Comparison of ENCODE assay signal across 10 cellular contexts in the genomic region with DNA sequence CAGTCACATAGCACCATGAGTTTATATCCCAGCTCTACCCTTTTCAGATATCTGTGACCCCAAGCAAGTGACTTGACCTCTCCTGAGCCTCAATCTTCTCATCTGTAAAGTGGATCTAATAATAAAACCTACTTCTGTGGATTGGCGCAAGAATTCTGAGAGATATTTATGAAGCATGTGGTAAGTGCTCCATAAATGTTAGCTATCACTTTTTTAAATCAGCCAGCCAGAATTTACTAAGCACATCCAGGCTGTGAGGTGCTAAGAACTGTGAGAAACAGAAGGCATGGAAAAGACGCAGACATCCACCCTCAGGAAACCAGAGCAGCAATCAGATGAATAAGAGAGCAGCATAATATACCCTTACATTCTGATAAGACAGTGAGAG. TPM values are rescaled to one million over a fixed set of nuclear protein-coding genes. Genes with fewer than 3 reads are reported as not detected.
A peak's percentile ranks its signal among the peaks of the same experiment; 100 is the strongest.
DNase-seq lines count a peak whose midpoint lies in the region; ATAC-seq and TF ChIP-seq lines count a peak whose summit lies in the region.
"Had no signal": no experiment of that assay in that cellular context is flagged by ENCODE, and none has a peak within 500 bp of the region (broad histone marks: within the 10 kb centered on the region; RNA-seq: fewer than 3 reads in every experiment).

No MANE protein-coding gene starts in this region.

- CTCF ChIA-PET in HCT116 (lab: Charles Lee), result no interaction called here
- CTCF ChIA-PET in SK-N-SH (lab: Yijun Ruan, JAX), result interaction anchor here (1.2 kb wide), 1 partner anchor 10 kb away, joined by 3 read pairs; no protein-coding TSS in a partner anchor

- H3K27ac Mint-ChIP-seq in CD14-positive monocyte, result no peak overlapping the region
- H3K27ac Mint-ChIP-seq in T-helper 2 cell treated with Interferon-gamma antibody and Interleukin-4, amounts not matched to agents 5 μg/mL and 100 μg/mL, for 36 hours, result no peak overlapping the region
- H3K27ac Mint-ChIP-seq: activated CD8-positive, alpha-beta memory T cell treated with anti-CD3 and anti-CD28 coated beads, Interleukin-2, amount 10 ng/mL, durations not matched to agents 7 days and 5 days; progenitor cell of endocrine pancreas had no signal

- H3K4me3 ChIP-seq in HCT116 (replicated peaks in 1 of 2; ENCODE audit: low read depth in 1 of 2, low read length in 2 of 2) (peak overlapping the region; percentile 89 to 94), SK-N-SH (ENCODE audit: low read depth in 2 of 2, low read length in 1 of 2) (peak overlapping the region; percentile 79 to 84), left ventricle myocardium inferior (peak overlapping the region; percentile 73), spleen (peak overlapping the region; percentile 33 to 79 (median 56))

- H3K36me3 ChIP-seq in HCT116 (ENCODE audit: control insufficient read depth in 1 of 2, insufficient read depth in 2 of 2, low read length in 2 of 2) (0 out of 4 replicates have a peak, but pooled peaks cover 2 to 3% of the 10 kb centered on the region in 2 experiments), SK-N-SH (replicated peaks in 1 of 2; ENCODE audit: control insufficient read depth in 1 of 2, insufficient read depth in 2 of 2, low read length in 1 of 2) (no peaks in the 10 kb centered on the region), left ventricle myocardium inferior (no peaks in the 10 kb centered on the region), spleen (no peaks in the 10 kb centered on the region)

- H3K27me3 Mint-ChIP-seq in CD14-positive monocyte (ENCODE audit: low read depth in 3 of 3), result peaks cover 0 to 2% (median 0%) of the 10 kb centered on the region in 3 donors
- no peaks in the 10 kb centered on the region for H3K27me3 Mint-ChIP-seq in T-helper 2 cell treated with Interferon-gamma antibody and Interleukin-4, amounts not matched to agents 5 μg/mL and 100 μg/mL, for 36 hours (ENCODE audit: low read depth)
- H3K27me3 Mint-ChIP-seq: activated CD8-positive, alpha-beta memory T cell treated with anti-CD3 and anti-CD28 coated beads, Interleukin-2, amount 10 ng/mL, durations not matched to agents 7 days and 5 days; progenitor cell of endocrine pancreas had no signal

- H3K9me2 ChIP-seq in HCT116 (ENCODE audit: insufficient read depth) (no peaks in the 10 kb centered on the region), SK-N-SH (no peaks in the 10 kb centered on the region)

- no peak for TF ChIP-seq CTCF in HCT116 (IDR thresholded peaks at IDR 0.05 in 2 of 3, conservative IDR thresholded peaks at IDR 0.05 in 1 of 3; ENCODE audit: borderline replicate concordance in 1 of 3, insufficient read depth in 1 of 3, low read depth in 2 of 3, low read length in 2 of 3)
- TF ChIP-seq CTCF in SK-N-SH (IDR thresholded peaks at IDR 0.05), result no peak
- TF ChIP-seq CTCF in left ventricle myocardium inferior (IDR thresholded peaks at IDR 0.05; ENCODE audit: borderline replicate concordance), result no peak
- TF ChIP-seq CTCF in spleen (IDR thresholded peaks at IDR 0.05 in 8 of 11, conservative IDR thresholded peaks at IDR 0.05 in 3 of 11), result no peak
- no peak for TF ChIP-seq CTCF in CD14-positive monocyte (IDR thresholded peaks at IDR 0.05)

- 42% methylated on average over 2 of the region's 2 CpGs for WGBS in SK-N-SH (ENCODE audit: low lambda C conversion rate)
- 47 to 57% (median 53%) methylated on average over 2 of the region's 2 CpGs for WGBS in spleen, 5 donors

- peaks cover 12 to 22% of the 10 kb centered on the region in 2 experiments for H3K4me1 ChIP-seq in HCT116 (ENCODE audit: control insufficient read depth in 1 of 2, insufficient read depth in 2 of 2, low read length in 2 of 2)
- peaks cover 3 to 10% of the 10 kb centered on the region in 2 experiments; a peak in 3 of 4 replicates for H3K4me1 ChIP-seq in SK-N-SH (ENCODE audit: control insufficient read depth in 1 of 2, insufficient read depth in 2 of 2, low read depth in 1 of 2, low read length in 1 of 2)
- H3K4me1 ChIP-seq in left ventricle myocardium inferior, result peaks cover 21% of the 10 kb centered on the region
- H3K4me1 ChIP-seq in spleen, result peaks cover 13 to 42% (median 23%) of the 10 kb centered on the region in 6 donors

- H3K79me2 ChIP-seq in HCT116 (ENCODE audit: insufficient read depth, low read length) (peaks cover 10% of the 10 kb centered on the region; the same call in 1 of the 2 replicates), SK-N-SH (ENCODE audit: insufficient read depth) (peaks cover 9% of the 10 kb centered on the region; the same call in 1 of the 2 replicates)

- DNase-seq in HCT116 (ENCODE audit: low read depth, low spot score), result no peak
- DNase-seq in SK-N-SH, result no peak
- DNase-seq in left ventricle myocardium inferior, result no peak
- no peak for DNase-seq in spleen
- no peak for DNase-seq in NCI-H2081 treated with DMSO at 0.1 percent for 48 hours (lab: John Stamatoyannopoulos, UW)
- no peak for DNase-seq in CD14-positive monocyte (ENCODE audit: low spot score)
- no peak for DNase-seq in T-helper 2 cell treated with Interferon-gamma antibody and Interleukin-4, amounts not matched to agents 5 μg/mL and 100 μg/mL, for 36 hours (ENCODE audit: low spot score)
- no peak for DNase-seq in CD1c-positive myeloid dendritic cell (ENCODE audit: extremely low spot score)

- H3K27ac ChIP-seq in HCT116 (ENCODE audit: low read depth, low read length) (peak overlapping the region; percentile 80), SK-N-SH (ENCODE audit: low read depth in 2 of 2, low read length in 1 of 2) (peak overlapping the region; percentile 55 to 73; a peak in 3 of 4 replicates), left ventricle myocardium inferior (replicated peaks) (peak overlapping the region; percentile 84), spleen (peak overlapping the region in 7 of 8 donors; percentile 72 to 86 (median 76))

- H3K27me3 ChIP-seq in HCT116 (ENCODE audit: insufficient read depth, low read length) (no peaks in the 10 kb centered on the region), SK-N-SH (ENCODE audit: insufficient read depth) (no peaks in the 10 kb centered on the region), left ventricle myocardium inferior (ENCODE audit: low read depth) (no peaks in the 10 kb centered on the region), spleen (replicated peaks in 1 of 7) (no peaks in the 10 kb centered on the region)

- no peak; the same call in 1 of the 2 replicates for ATAC-seq in HCT116

- H3K9ac ChIP-seq in HCT116 (ENCODE audit: low read length) (peak overlapping the region; percentile 94), SK-N-SH (peak overlapping the region; percentile 78)

- RAD21 ChIA-PET in HCT116 (lab: Charles Lee; ENCODE audit: low non-redundant PET in 1 of 2, low total read pairs in 2 of 2, uncharacterized antibody in 2 of 2, unreplicated experiment in 2 of 2), result no interaction called here

- TF ChIP-seq EP300 in SK-N-SH (IDR thresholded peaks at IDR 0.05; ENCODE audit: borderline replicate concordance in 1 of 2, low read depth in 1 of 2, low read length in 1 of 2), result no peak

- TF ChIP-seq RAD21 in HCT116 (IDR thresholded peaks at IDR 0.05; ENCODE audit: low read depth) (no peak), SK-N-SH (IDR thresholded peaks at IDR 0.05; ENCODE audit: low read length) (no peak)

- peaks cover 0 to 5% (median 0%) of the 10 kb centered on the region in 7 donors for H3K9me3 Mint-ChIP-seq in CD14-positive monocyte
- no peaks in the 10 kb centered on the region for H3K9me3 Mint-ChIP-seq in T-helper 2 cell treated with Interferon-gamma antibody and Interleukin-4, amounts not matched to agents 5 μg/mL and 100 μg/mL, for 36 hours

- H2AFZ ChIP-seq in HCT116 (ENCODE audit: low read depth, low read length, poor library complexity, severe bottlenecking), result peak overlapping the region; percentile 53
- peak overlapping the region; percentile 89 for H2AFZ ChIP-seq in SK-N-SH (ENCODE audit: low read depth)

- no peaks in the 10 kb centered on the region for H3K36me3 Mint-ChIP-seq in CD14-positive monocyte
- H3K36me3 Mint-ChIP-seq in T-helper 2 cell treated with Interferon-gamma antibody and Interleukin-4, amounts not matched to agents 5 μg/mL and 100 μg/mL, for 36 hours (ENCODE audit: low read depth), result peaks cover 6% of the 10 kb centered on the region

- H3K4me2 ChIP-seq in HCT116 (ENCODE audit: low read length) (peak overlapping the region; percentile 92), SK-N-SH (peak overlapping the region; percentile 87)

- no peak overlapping the region for H3K4me3 Mint-ChIP-seq in CD14-positive monocyte
- H3K4me3 Mint-ChIP-seq in T-helper 2 cell treated with Interferon-gamma antibody and Interleukin-4, amounts not matched to agents 5 μg/mL and 100 μg/mL, for 36 hours, result no peak overlapping the region
- H3K4me3 Mint-ChIP-seq: activated CD8-positive, alpha-beta memory T cell treated with anti-CD3 and anti-CD28 coated beads, Interleukin-2, amount 10 ng/mL, durations not matched to agents 7 days and 5 days had no signal

- H3K4me1 Mint-ChIP-seq in CD14-positive monocyte, result peaks cover 12% of the 10 kb centered on the region
- peaks cover 19% of the 10 kb centered on the region for H3K4me1 Mint-ChIP-seq in T-helper 2 cell treated with Interferon-gamma antibody and Interleukin-4, amounts not matched to agents 5 μg/mL and 100 μg/mL, for 36 hours (ENCODE audit: low read depth)

- H4K20me1 ChIP-seq in HCT116 (ENCODE audit: insufficient read depth) (no peaks in the 10 kb centered on the region), SK-N-SH (ENCODE audit: insufficient read depth) (no peaks in the 10 kb centered on the region)

- no peaks in the 10 kb centered on the region for H3F3A ChIP-seq in SK-N-SH (replicated peaks; ENCODE audit: insufficient read depth)

- no peak for TF ChIP-seq POLR2A in HCT116 (IDR thresholded peaks at IDR 0.05; ENCODE audit: borderline replicate concordance, extremely low read depth, insufficient read depth, insufficient read length)
- no peak for TF ChIP-seq POLR2A in spleen (IDR thresholded peaks at IDR 0.05)

- POLR2A ChIA-PET in HCT116 (lab: Charles Lee), result no interaction called here
- POLR2A ChIA-PET in SK-N-SH (lab: Yijun Ruan, JAX), result no interaction called here

- intact Hi-C loops in HCT116 (cut with micrococcal nuclease) (no loop called here), left ventricle myocardium inferior (cut with micrococcal nuclease) (no loop called here), spleen (cut with DNase I; ENCODE audit: low total_unique reads) (loop anchor here (5.0 kb wide), 1 partner anchor 38 kb away; a partner anchor contains a TSS), CD14-positive monocyte (cut with micrococcal nuclease) (no loop called here)

- H3K9me3 ChIP-seq in HCT116 (ENCODE audit: control insufficient read depth in 1 of 2, insufficient read depth in 1 of 2, low read depth in 1 of 2, low read length in 2 of 2), result no peaks in the 10 kb centered on the region; a peak in 1 of 4 replicates
- H3K9me3 ChIP-seq in SK-N-SH, result no peaks in the 10 kb centered on the region
- H3K9me3 ChIP-seq in left ventricle myocardium inferior (replicated peaks), result no peaks in the 10 kb centered on the region
- no peaks in the 10 kb centered on the region for H3K9me3 ChIP-seq in spleen

- BruUV-seq in HCT116 (replicated peaks; lab: Mats Ljungman, UMichigan), result TSS peak; percentile 70

RNA-seq across cellular contexts. Expression of a gene that starts 0.9 kb away (rescaled TPM):
- total RNA-seq in HCT116 (2021; ENCODE audit: unreplicated experiment) (22.1 TPM), left ventricle myocardium inferior (6.6 TPM), spleen (10 to 100 TPM in 1 of 7 donors, 1 to 10 TPM in 6; 2.3 to 10.4 (median 7.3) TPM)
- polyA plus RNA-seq in HCT116 (2012), result 16.9 and 18.7 TPM in 2 replicates
- polyA plus RNA-seq in SK-N-SH (2012; rRNA removed) (16.6 and 19.4 TPM in 2 replicates), spleen (1 to 10 TPM; 3.8 to 5.4 (median 4.4) TPM), CD14-positive monocyte (under 1 TPM; 0.28 to 0.88 TPM)
- polyA plus RNA-seq in SK-N-SH (2012; cell fraction: cytosol; rRNA removed), result 11.7 and 12.4 TPM in 2 replicates
- polyA plus RNA-seq in SK-N-SH (2012; cell fraction: nucleus; rRNA removed), result 39.5 and 59.8 TPM in 2 replicates

RNA-seq across cellular contexts. Expression of a gene that starts 7.7 kb away (rescaled TPM):
- total RNA-seq in HCT116 (2021; ENCODE audit: unreplicated experiment) (19.3 TPM), left ventricle myocardium inferior (11.8 TPM), spleen (10 to 100 TPM; 17.4 to 26.6 (median 23.6) TPM)
- 12.2 and 13.8 TPM in 2 replicates for polyA plus RNA-seq in HCT116 (2012)
- polyA plus RNA-seq in SK-N-SH (2012; rRNA removed) (9.0 and 9.5 TPM in 2 replicates), spleen (10 to 100 TPM; 18.7 to 22.2 (median 19.5) TPM), CD14-positive monocyte (1 to 10 TPM; 4.5 to 5.6 TPM)
- 8.7 and 10.1 TPM in 2 replicates for polyA plus RNA-seq in SK-N-SH (2012; cell fraction: cytosol; rRNA removed)
- 9.4 and 10.3 TPM in 2 replicates for polyA plus RNA-seq in SK-N-SH (2012; cell fraction: nucleus; rRNA removed)

RNA-seq across cellular contexts. Expression of a gene that starts 32.2 kb away (rescaled TPM):
- total RNA-seq in HCT116 (2021; ENCODE audit: unreplicated experiment), result not detected
- polyA plus RNA-seq in HCT116 (2012), result not detected in 2 replicates
- polyA plus RNA-seq in SK-N-SH (2012; rRNA removed), result not detected in 2 replicates
- not detected in 2 replicates for polyA plus RNA-seq in SK-N-SH (2012; cell fraction: cytosol; rRNA removed)
- not detected in 2 replicates for polyA plus RNA-seq in SK-N-SH (2012; cell fraction: nucleus; rRNA removed)
- total RNA-seq in left ventricle myocardium inferior, result not detected
- not detected for total RNA-seq in spleen
- not detected for polyA plus RNA-seq in spleen
- polyA plus RNA-seq in CD14-positive monocyte, result not detected
- total RNA-seq: activated CD8-positive, alpha-beta memory T cell treated with anti-CD3 and anti-CD28 coated beads, Interleukin-2, amount 10 ng/mL, durations not matched to agents 7 days and 5 days; progenitor cell of endocrine pancreas had no signal

RNA-seq across cellular contexts. Expression of a gene that starts 35.7 kb away (rescaled TPM):
- 40.4 TPM for total RNA-seq in HCT116 (2021; ENCODE audit: unreplicated experiment)
- polyA plus RNA-seq in HCT116 (2012), result 21.0 and 24.0 TPM in 2 replicates
- 7.0 and 11.3 TPM in 2 replicates for polyA plus RNA-seq in SK-N-SH (2012; rRNA removed)
- polyA plus RNA-seq in SK-N-SH (2012; cell fraction: cytosol; rRNA removed), result 7.9 and 10.8 TPM in 2 replicates
- polyA plus RNA-seq in SK-N-SH (2012; cell fraction: nucleus; rRNA removed), result 44.6 and 55.2 TPM in 2 replicates
- 12.3 TPM for total RNA-seq in left ventricle myocardium inferior
- total RNA-seq in spleen, result 10 to 100 TPM in 2 of 7 donors, 1 to 10 TPM in 5; 4.5 to 12.5 (median 8.3) TPM
- polyA plus RNA-seq in spleen, result 1 to 10 TPM; 3.2 to 4.9 (median 3.4) TPM
- under 1 TPM; 0.03 to 0.12 TPM for polyA plus RNA-seq in CD14-positive monocyte

RNA-seq across cellular contexts. Expression of a gene that starts 57.2 kb away (rescaled TPM):
- total RNA-seq in HCT116 (2021; ENCODE audit: unreplicated experiment), result 1.9 TPM
- polyA plus RNA-seq in HCT116 (2012), result 2.0 and 2.5 TPM in 2 replicates
- 88.6 and 146 TPM in 2 replicates for polyA plus RNA-seq in SK-N-SH (2012; rRNA removed)
- 54.7 and 100 TPM in 2 replicates for polyA plus RNA-seq in SK-N-SH (2012; cell fraction: cytosol; rRNA removed)
- polyA plus RNA-seq in SK-N-SH (2012; cell fraction: nucleus; rRNA removed), result 63.6 and 88.9 TPM in 2 replicates
- total RNA-seq in left ventricle myocardium inferior, result 17.5 TPM
- 10 to 100 TPM; 10.9 to 26.3 (median 18.2) TPM for total RNA-seq in spleen
- polyA plus RNA-seq in spleen, result 10 to 100 TPM; 10.5 to 13.4 (median 12.8) TPM
- under 1 TPM; 0.09 to 0.56 TPM for polyA plus RNA-seq in CD14-positive monocyte
